ENCODE assay signal across 8 cellular contexts in genomic region chr22:24894998-24895397, GRCh38. TPM values are rescaled to one million over a fixed set of nuclear protein-coding genes. Genes with fewer than 3 reads are reported as not detected.
DNase-seq lines count a peak whose midpoint lies in the region; ATAC-seq and TF ChIP-seq lines count a peak whose summit lies in the region.

No MANE protein-coding gene starts in this region.

- TF ChIP-seq CTCF in AG10803 (conservative IDR thresholded peaks at IDR 0.05; ENCODE audit: low read length) (no peak), NB4 (IDR thresholded peaks at IDR 0.05; ENCODE audit: low read depth, low read length) (no peak), OCI-LY7 (conservative IDR thresholded peaks at IDR 0.05; ENCODE audit: low read length) (no peak)

- H2AFZ ChIP-seq in OCI-LY7 (ENCODE audit: low read length): no peak overlapping the region

- POLR2A ChIA-PET in OCI-LY7 (lab: Charles Lee): no interaction called here

- H3K36me3 ChIP-seq in muscle layer of colon (ENCODE audit: insufficient read depth, low read length): peaks cover 11% of the 10 kb centered on the region
- H3K36me3 ChIP-seq in OCI-LY7 (ENCODE audit: insufficient read depth, low read length): no peaks in the 10 kb centered on the region

- H3K27me3 ChIP-seq in muscle layer of colon (ENCODE audit: control insufficient read depth in 1 of 2, insufficient read depth in 2 of 2, low read length in 2 of 2): no peaks in the 10 kb centered on the region

- CTCF ChIA-PET in OCI-LY7 (lab: Charles Lee; ENCODE audit: unreplicated experiment): no interaction called here

- intact Hi-C loops in OCI-LY7 (cut with micrococcal nuclease; ENCODE audit: unreplicated experiment): no loop called here

- ATAC-seq in GM18861 (IDR thresholded peaks at IDR 0.05; ENCODE audit: unreplicated experiment) (no peak), GM18502 (IDR thresholded peaks at IDR 0.05; ENCODE audit: poor library complexity, unreplicated experiment) (no peak)

- DNase-seq in AG10803 (ENCODE audit: low read depth) (peak; percentile 34), NB4 (ENCODE audit: low read depth) (peak; percentile 32), dermis blood vessel endothelial cell (peak; percentile 68), OCI-LY7 (ENCODE audit: low spot score) (no peak), NCI-H1048 (lab: John Stamatoyannopoulos, UW) (no peak)

- no peaks in the 10 kb centered on the region for H4K20me1 ChIP-seq in OCI-LY7 (ENCODE audit: insufficient read depth, low read length)

- H3K9me2 ChIP-seq in OCI-LY7 (ENCODE audit: insufficient read depth, low read length): no peaks in the 10 kb centered on the region

- TF ChIP-seq POLR2A in NB4 (IDR thresholded peaks at IDR 0.05; ENCODE audit: extremely low read depth, insufficient read length): no peak

- no peak overlapping the region for H3K9ac ChIP-seq in muscle layer of colon (ENCODE audit: low read length)

- H3K9me3 ChIP-seq in muscle layer of colon (ENCODE audit: low read length) (no peaks in the 10 kb centered on the region), OCI-LY7 (ENCODE audit: low read length) (no peaks in the 10 kb centered on the region)

- no TSS peak for BruUV-seq in OCI-LY7 (replicated peaks; lab: Mats Ljungman, UMichigan)

- peaks cover 18% of the 10 kb centered on the region for H3K4me1 ChIP-seq in muscle layer of colon (ENCODE audit: insufficient read depth, low read length)
- no peaks in the 10 kb centered on the region for H3K4me1 ChIP-seq in OCI-LY7 (ENCODE audit: insufficient read depth, low read length, poor library complexity, severe bottlenecking)

- no peaks in the 10 kb centered on the region for H3K79me2 ChIP-seq in OCI-LY7 (ENCODE audit: insufficient read depth, low read depth, low read length)

- H3K4me2 ChIP-seq in OCI-LY7 (ENCODE audit: low read length): no peak overlapping the region

- no peak overlapping the region for H3K4me3 ChIP-seq in AG10803 (ENCODE audit: low read length)
- H3K4me3 ChIP-seq in NB4 (ENCODE audit: low read depth, low read length): peak overlapping the region; percentile 32
- H3K4me3 ChIP-seq in muscle layer of colon (ENCODE audit: low read depth in 1 of 2, low read length in 2 of 2): peak overlapping the region in 1 of 2 donors; percentile 15
- no peak overlapping the region for H3K4me3 ChIP-seq in OCI-LY7 (ENCODE audit: low read depth, low read length, poor library complexity, severe bottlenecking)

- H3K27ac ChIP-seq in muscle layer of colon (ENCODE audit: low read depth, low read length): peak overlapping the region; percentile 66
- no peak overlapping the region for H3K27ac ChIP-seq in OCI-LY7 (ENCODE audit: low read depth, low read length, poor library complexity, severe bottlenecking)

RNA-seq across cellular contexts. Expression of gene LHFPL7, which starts 51.5 kb away (rescaled TPM):
- total RNA-seq in dermis blood vessel endothelial cell (not detected in 2 replicates), OCI-LY7 (2022) (not detected in 2 replicates)
- not detected in 2 replicates for total RNA-seq in OCI-LY7 (2014; rRNA removed; shearing (Covaris generic))

RNA-seq across cellular contexts. Expression of gene KIAA1671, which starts 57.5 kb away (rescaled TPM):
- total RNA-seq in dermis blood vessel endothelial cell: 41.9 and 57.7 TPM in 2 replicates
- total RNA-seq in OCI-LY7 (2014; rRNA removed; shearing (Covaris generic)): not detected in 2 replicates
- not detected in 2 replicates for total RNA-seq in OCI-LY7 (2022)

Comparison
In these comparisons a context has a peak if more than half of its experiments do, and no peak if none do; other contexts are left out.
1. DNase-seq: peak in AG10803 (single experiment), NB4 (single experiment) and dermis blood vessel endothelial cell (single experiment); none in OCI-LY7 (single experiment) and NCI-H1048 (single experiment).
2. RNA of gene KIAA1671, which starts 57.5 kb away (total RNA-seq): 41.9 to 57.7 TPM in dermis blood vessel endothelial cell; not detected in OCI-LY7; every median in the first group is over 10 times any median in the second.